ENCODE assay signal across 8 cellular contexts in the genomic region with DNA sequence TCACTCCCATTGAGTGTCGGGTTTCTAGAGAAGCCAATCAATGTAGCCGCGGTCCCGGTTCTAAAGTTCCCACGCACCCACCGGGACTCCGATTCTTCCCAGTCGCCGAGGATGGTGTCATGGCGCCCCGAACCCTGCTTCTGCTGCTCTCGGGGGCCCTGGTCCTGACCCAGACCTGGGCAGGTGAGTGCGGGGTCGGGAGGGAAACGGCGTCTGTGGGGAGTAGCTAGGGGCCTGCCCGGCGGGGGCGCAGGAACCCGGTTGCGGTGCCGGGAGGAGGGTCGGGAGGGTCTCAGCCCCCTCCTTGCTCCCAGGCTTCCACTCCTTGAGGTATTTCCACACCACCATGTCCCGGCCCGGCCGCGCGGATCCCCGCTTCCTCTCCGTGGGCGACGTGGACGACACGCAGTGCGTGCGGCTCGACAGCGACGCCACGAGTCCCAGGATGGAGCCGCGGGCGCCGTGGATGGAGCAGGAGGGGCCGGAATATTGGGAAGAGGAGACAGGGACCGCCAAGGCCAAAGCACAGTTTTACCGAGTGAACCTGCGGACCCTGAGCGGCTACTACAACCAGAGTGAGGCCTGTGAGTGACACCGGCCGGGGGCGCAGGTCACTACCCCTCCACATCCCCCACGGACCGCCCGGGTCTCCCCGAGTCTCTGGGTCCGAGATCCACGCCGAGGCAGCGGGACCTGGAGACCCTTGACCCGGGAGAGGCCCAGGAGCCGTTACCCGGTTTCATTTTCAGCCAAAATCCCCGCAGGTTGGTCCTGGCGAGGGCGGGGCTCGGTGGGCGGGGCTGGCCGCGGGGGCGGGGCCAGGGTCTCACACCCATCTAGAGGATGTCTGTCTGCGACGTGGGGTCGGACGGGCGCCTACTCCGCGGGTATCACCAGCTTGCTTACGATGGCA. TPM values are rescaled to one million over a fixed set of nuclear protein-coding genes. Genes with fewer than 3 reads are reported as not detected.
DNase-seq lines count a peak whose midpoint lies in the region; ATAC-seq and TF ChIP-seq lines count a peak whose summit lies in the region.

No MANE protein-coding gene starts in this region.

- H3K27me3 Mint-ChIP-seq in naive B cell = peaks cover 27 to 56% (median 46%) of the 10 kb centered on the region in 3 donors

- peaks cover 4 to 17% (median 11%) of the 10 kb centered on the region in 7 donors for H3K9me3 Mint-ChIP-seq in naive B cell

- H3K4me1 Mint-ChIP-seq in naive B cell = peaks cover 7 to 27% (median 16%) of the 10 kb centered on the region in 3 donors

- H3K27ac Mint-ChIP-seq in naive B cell = peak overlapping the region in 5 of 6 donors; percentile 78 to 94 (median 84)

- peak overlapping the region; percentile 57 to 67 (median 62) for H3K4me3 ChIP-seq in esophagus squamous epithelium

- intact Hi-C loops in esophagus squamous epithelium (cut with DNase I) = no loop called here

- peak overlapping the region; percentile 66 to 80 (median 71) for H3K27ac ChIP-seq in esophagus squamous epithelium

- H3K4me1 ChIP-seq in esophagus squamous epithelium = peaks cover 0 to 26% (median 0%) of the 10 kb centered on the region in 3 donors

- WGBS in esophagus squamous epithelium, 2 donors = 0 to 8% methylated on average over 2 to 4 of the region's 79 CpGs

- ATAC-seq in naive B cell (ENCODE audit: low read depth in 2 of 2) (peak; percentile 83 to 88), GM21360 (IDR thresholded peaks at IDR 0.05; ENCODE audit: unreplicated experiment) (no peak)

- peaks cover 8 to 10% of the 10 kb centered on the region in 2 donors for H3K36me3 Mint-ChIP-seq in naive B cell

- H3K36me3 ChIP-seq in esophagus squamous epithelium = no peaks in the 10 kb centered on the region

- peak; percentile 66 for DNase-seq in AG08396 (ENCODE audit: low spot score)
- DNase-seq in HK-2 (ENCODE audit: unreplicated experiment) = peak; percentile 54
- peak; percentile 62 for DNase-seq in activated T-cell treated with anti-CD3 and anti-CD28 coated beads for 48 hours (ENCODE audit: low read depth)
- no peak for DNase-seq in esophagus squamous epithelium (lab: John Stamatoyannopoulos, UW)
- DNase-seq in naive B cell = peak; percentile 62
- peak; percentile 41 to 46 for DNase-seq in stimulated activated CD8-positive, alpha-beta memory T cell treated with anti-CD3 and anti-CD28 coated beads, Interleukin-7, amount 100 ng/mL, for 48 hours (ENCODE audit: extremely low read depth in 1 of 2, low read depth in 1 of 2)
- DNase-seq in HuH-7.5 (ENCODE audit: low spot score) = no peak

- TF ChIP-seq POLR2A in esophagus squamous epithelium (IDR thresholded peaks at IDR 0.05) = no peak

- H3K9me3 ChIP-seq in esophagus squamous epithelium = no peaks in the 10 kb centered on the region

- peak; percentile 43 to 58 (median 49) for TF ChIP-seq CTCF in esophagus squamous epithelium (IDR thresholded peaks at IDR 0.05)

- peak overlapping the region; percentile 81 to 97 (median 90) for H3K4me3 Mint-ChIP-seq in naive B cell

- H3K27me3 ChIP-seq in esophagus squamous epithelium = peaks cover 0 to 39% (median 0%) of the 10 kb centered on the region in 4 donors

RNA-seq across cellular contexts. Expression of a gene that starts 35.2 kb away (rescaled TPM):
- under 1 TPM in 2 of 4 donors, not detected in 2; 0.18 to 0.27 TPM for total RNA-seq in esophagus squamous epithelium
- polyA plus RNA-seq in naive B cell (ENCODE audit: low read depth in 6 of 6) = 1 to 10 TPM in 5 of 6 donors, under 1 TPM in 1; 0.23 to 5.5 (median 1.4) TPM

Comparison
In these comparisons a context has a peak if more than half of its experiments do, and no peak if none do; other contexts are left out.
1. DNase-seq: peak in AG08396 (single experiment), HK-2 (single experiment), activated T-cell treated with anti-CD3 and anti-CD28 coated beads for 48 hours (single experiment), naive B cell (single experiment) and stimulated activated CD8-positive, alpha-beta memory T cell treated with anti-CD3 and anti-CD28 coated beads, Interleukin-7, amount 100 ng/mL, for 48 hours (2 of 2); none in esophagus squamous epithelium (single experiment) and HuH-7.5 (single experiment).